23 cellular contexts compared by ENCODE assay signal in genomic region chr6:146957443-146957842, GRCh38.
"Had no signal": no experiment of that assay in that cellular context is flagged by ENCODE, and none has a peak within 500 bp of the region (broad histone marks: within the 10 kb centered on the region; RNA-seq: fewer than 3 reads in every experiment).

No MANE protein-coding gene starts in this region.

- H3K4me3 ChIP-seq: gastrocnemius medialis, left lung, mucosa of descending colon, pancreas, right lobe of liver, thoracic aorta, tibial nerve, upper lobe of left lung had no signal

- H3K9me3 ChIP-seq: gastrocnemius medialis, left lung, mucosa of descending colon, neutrophil, pancreas, right lobe of liver, thoracic aorta, tibial nerve, upper lobe of left lung had no signal

- H3K27me3 ChIP-seq: gastrocnemius medialis, left lung, neutrophil, pancreas, right lobe of liver, tibial nerve, upper lobe of left lung had no signal

- H3K4me1 ChIP-seq: gastrocnemius medialis, left lung, pancreas, right lobe of liver, tibial nerve, upper lobe of left lung had no signal

- H3K36me3 ChIP-seq: gastrocnemius medialis, left lung, neutrophil, pancreas, right lobe of liver, thoracic aorta, tibial nerve, upper lobe of left lung had no signal

- DNase-seq: cortex of kidney; effector memory CD8-positive, alpha-beta T cell; foreskin fibroblast; gastrocnemius medialis; head of caudate nucleus; kidney; left cardiac atrium; left lung; mesenchymal stem cell; mucosa of descending colon; naive B cell; pancreas; retina; right lobe of liver; small intestine; stimulated activated CD4-positive, alpha-beta T cell treated with anti-CD3 and anti-CD28 coated beads, Interleukin-15, amount 100 ng/mL, for 24 hours; stimulated activated CD4-positive, alpha-beta T cell treated with anti-CD3 and anti-CD28 coated beads, Interleukin-2, amount 100 ng/mL, for 48 hours; stimulated activated naive B cell treated with anti-CD40 and anti-IgM and Interleukin-4, amounts not matched to agents 10 μg/mL and 1 μg/mL and 100 μg/mL, for 72 hours; upper lobe of left lung had no signal

- ATAC-seq: effector memory CD8-positive, alpha-beta T cell; gastrocnemius medialis; left cardiac atrium; left lung; mucosa of descending colon; natural killer cell treated with Interleukin-12 subunit alpha and Interleukin-12 subunit beta and Interleukin-15 and Interleukin-18, amount 100 ng/mL, for 72 hours; pancreas; right lobe of liver; stimulated activated naive B cell treated with anti-CD40 and anti-IgM and Interleukin-4, amounts not matched to agents 10 μg/mL and 1 μg/mL and 100 μg/mL, for 72 hours had no signal

- H3K27ac ChIP-seq: gastrocnemius medialis, left lung, neutrophil, pancreas, right lobe of liver, thoracic aorta, tibial nerve, upper lobe of left lung had no signal
